8 cellular contexts compared by ENCODE assay signal in the genomic region with DNA sequence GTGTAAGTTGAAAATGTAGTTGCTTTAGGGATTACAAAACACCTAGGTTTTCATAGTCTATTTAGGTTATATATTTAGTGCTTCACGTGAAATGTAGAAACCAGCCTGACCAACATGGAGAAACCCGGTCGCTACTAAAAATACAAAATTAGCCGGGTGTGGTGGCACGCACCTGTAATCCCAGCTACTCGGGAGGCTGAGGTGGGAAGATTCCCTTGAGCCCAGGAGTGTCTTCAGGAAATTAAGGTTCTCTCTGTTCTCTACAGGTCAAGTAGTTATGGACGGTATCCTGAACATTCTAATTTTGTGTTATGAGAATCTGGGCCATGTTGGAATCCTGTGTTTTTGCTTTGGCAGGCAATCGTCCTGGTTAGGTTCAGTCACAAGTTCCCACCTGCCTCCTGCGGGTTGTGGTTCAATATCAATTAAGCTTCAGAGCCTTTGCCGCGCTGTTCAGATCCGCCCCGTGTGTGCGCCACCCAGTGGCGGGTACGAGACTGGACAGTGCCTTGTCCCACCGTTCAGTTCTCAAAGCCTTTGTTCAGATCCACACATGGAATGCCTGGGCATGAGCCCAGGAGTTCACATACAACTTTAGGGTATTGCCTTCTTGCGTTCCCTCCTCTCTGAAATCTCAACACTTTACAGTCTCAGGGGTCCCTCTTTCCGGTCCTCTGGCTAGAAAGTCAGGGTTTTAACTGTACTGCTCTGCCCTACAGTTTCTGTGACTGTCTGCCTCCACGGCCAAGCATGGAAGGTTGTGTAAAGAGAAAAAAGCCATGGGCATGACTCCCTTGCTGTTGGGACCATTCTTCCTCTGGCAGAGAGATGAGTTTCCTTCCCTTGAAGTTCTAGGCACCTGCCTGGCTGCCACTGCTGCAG. TPM values are rescaled to one million over a fixed set of nuclear protein-coding genes. Genes with fewer than 3 reads are reported as not detected.
DNase-seq lines count a peak whose midpoint lies in the region; ATAC-seq and TF ChIP-seq lines count a peak whose summit lies in the region.

No MANE protein-coding gene starts in this region.

- peak; percentile 69 for ATAC-seq in GM19452 (IDR thresholded peaks at IDR 0.05; ENCODE audit: unreplicated experiment)

- in situ Hi-C loops in SK-MEL-5 (cut with HindIII; ENCODE audit: low pct_unique_long_range_greater_than_20kb, low sequenced_read_pairs), result loop anchor here (25.0 kb wide), 1 partner anchor 300 kb away; no protein-coding TSS in a partner anchor

- H3K27me3 ChIP-seq in MM.1S (replicated peaks; ENCODE audit: insufficient read depth, low read length) (peaks cover 11% of the 10 kb centered on the region), parathyroid adenoma (ENCODE audit: control insufficient read depth, insufficient read depth, low read length) (no peaks in the 10 kb centered on the region), tibial nerve (peaks cover 0 to 5% of the 10 kb centered on the region in 2 donors)

- WGBS in tibial nerve, 2 donors, result 25 to 26% methylated on average over 20 of the region's 20 CpGs

- no peaks in the 10 kb centered on the region for H4K20me1 ChIP-seq in MM.1S (ENCODE audit: insufficient read depth, low read length)

- H3K4me3 ChIP-seq in MM.1S (ENCODE audit: low read length) (no peak overlapping the region), parathyroid adenoma (ENCODE audit: low read depth, low read length) (no peak overlapping the region), tibial nerve (no peak overlapping the region)

- H3K79me2 ChIP-seq in MM.1S (ENCODE audit: low read length) (no peaks in the 10 kb centered on the region), parathyroid adenoma (no peaks in the 10 kb centered on the region)

- H3K36me3 ChIP-seq in MM.1S (replicated peaks; ENCODE audit: insufficient read depth, low read length), result no peaks in the 10 kb centered on the region
- H3K36me3 ChIP-seq in parathyroid adenoma (ENCODE audit: control insufficient read depth, insufficient read depth, low read length), result no peaks in the 10 kb centered on the region
- H3K36me3 ChIP-seq in tibial nerve, result peaks cover 0 to 9% (median 0%) of the 10 kb centered on the region in 3 donors

- H3K9me3 ChIP-seq in MM.1S (replicated peaks; ENCODE audit: insufficient read depth, low read length) (no peaks in the 10 kb centered on the region), parathyroid adenoma (ENCODE audit: control insufficient read depth, low read length) (no peaks in the 10 kb centered on the region), tibial nerve (no peaks in the 10 kb centered on the region)

- peak; percentile 75 to 80 for DNase-seq in AML-193 (lab: John Stamatoyannopoulos, UW)
- DNase-seq in MM.1S, result peak; percentile 61
- DNase-seq in SK-MEL-5 (ENCODE audit: low read depth, low spot score), result peak; percentile 91
- DNase-seq in activated naive CD4-positive, alpha-beta T cell (lab: John Stamatoyannopoulos, UW), result peak; percentile 22 to 54 (median 40)
- peak; percentile 77 for DNase-seq in glomerular visceral epithelial cell (ENCODE audit: extremely low spot score)
- DNase-seq in tibial nerve (ENCODE audit: low spot score in 2 of 2), result peak in 1 of 2 donors; percentile 36

- TF ChIP-seq CTCF in MM.1S (IDR thresholded peaks at IDR 0.05; ENCODE audit: low read length) (peak; percentile 97), parathyroid adenoma (IDR thresholded peaks at IDR 0.05) (peak; percentile 87), tibial nerve (IDR thresholded peaks at IDR 0.05) (peak; percentile 75 to 92 (median 81))

- no peaks in the 10 kb centered on the region for H3K9me2 ChIP-seq in MM.1S (replicated peaks; ENCODE audit: insufficient read depth, low read length)

- 0 out of 2 replicates have a peak, but pooled peaks cover 2% of the 10 kb centered on the region for H3K4me1 ChIP-seq in MM.1S (ENCODE audit: low read length)
- H3K4me1 ChIP-seq in parathyroid adenoma, result no peaks in the 10 kb centered on the region
- peaks cover 0 to 7% (median 0%) of the 10 kb centered on the region in 4 donors for H3K4me1 ChIP-seq in tibial nerve

- H3K9ac ChIP-seq in MM.1S (ENCODE audit: low read length) (no peak overlapping the region), parathyroid adenoma (no peak overlapping the region)

- no peak for TF ChIP-seq EP300 in tibial nerve (IDR thresholded peaks at IDR 0.05)

- H3F3A ChIP-seq in MM.1S (ENCODE audit: insufficient read depth, low read length), result no peaks in the 10 kb centered on the region

- TF ChIP-seq POLR2A in tibial nerve (IDR thresholded peaks at IDR 0.05), result no peak

- H3K27ac ChIP-seq in MM.1S (ENCODE audit: low read length) (no peak overlapping the region), parathyroid adenoma (no peak overlapping the region), tibial nerve (no peak overlapping the region)

- H3K4me2 ChIP-seq in MM.1S (ENCODE audit: low read depth, low read length), result peak overlapping the region; percentile 17; the same call in 1 of the 2 replicates
- H3K4me2 ChIP-seq in parathyroid adenoma (ENCODE audit: low read length), result no peak overlapping the region

- H2AFZ ChIP-seq in MM.1S (ENCODE audit: low read length) (peak overlapping the region; percentile 11; the same call in 1 of the 2 replicates), parathyroid adenoma (peak overlapping the region; percentile 28)

RNA-seq across cellular contexts. Expression of gene HEATR6, which starts 41.7 kb away (rescaled TPM):
- 27.1 and 28.1 TPM in 2 replicates for total RNA-seq in SK-MEL-5 (2014; rRNA removed; shearing (Covaris generic))
- polyA plus RNA-seq in SK-MEL-5 (2015; cell fraction: cytosol; rRNA removed), result 26.6 and 27.3 TPM in 2 replicates
- polyA plus RNA-seq in SK-MEL-5 (2015; cell fraction: nucleus; rRNA removed), result 72.3 and 99.7 TPM in 2 replicates
- total RNA-seq in tibial nerve, result 10 to 100 TPM; 16.0 to 28.9 (median 18.1) TPM
